Comparison of ENCODE assay signal across 1 cellular context in genomic region chr7:1787241-1787640, GRCh38.
A peak's percentile ranks its signal among the peaks of the same experiment; 100 is the strongest.
TF ChIP-seq lines count a peak whose summit lies in the region.

No MANE protein-coding gene starts in this region.

TF ChIP-seq in HepG2, 621 proteins besides CTCF, POLR2A, EP300 and RAD21 (continued from another document):
- TF ChIP-seq PRDM15 (CRISPR knock-in tag; IDR thresholded peaks at IDR 0.05) (no peak), PBX2 (CRISPR knock-in tag; IDR thresholded peaks at IDR 0.05) (no peak), ZNF274 (CRISPR knock-in tag; IDR thresholded peaks at IDR 0.05) (0 out of 2 replicates have a peak, but pooled peaks have one; percentile 28), NR2F6 (IDR thresholded peaks at IDR 0.05) (no peak), NR2F6 (CRISPR knock-in tag; IDR thresholded peaks at IDR 0.05) (peak; percentile 21; the same call in 1 of the 2 replicates), SP2 (CRISPR knock-in tag; IDR thresholded peaks at IDR 0.05) (no peak), HOXA9 (CRISPR knock-in tag; IDR thresholded peaks at IDR 0.05; ENCODE audit: borderline replicate concordance) (no peak), MNT (IDR thresholded peaks at IDR 0.05) (no peak), HES4 (CRISPR knock-in tag; IDR thresholded peaks at IDR 0.05; ENCODE audit: borderline replicate concordance) (no peak), TERF1 (CRISPR knock-in tag; IDR thresholded peaks at IDR 0.05) (no peak), ZBTB7B (CRISPR knock-in tag; IDR thresholded peaks at IDR 0.05) (peak; percentile 79; the same call in 1 of the 2 replicates), STAG1 (CRISPR knock-in tag; IDR thresholded peaks at IDR 0.05) (peak; percentile 46)
